ENCODE assay signal across 1 cellular context in genomic region chr17:74368341-74369152, GRCh38.
TF ChIP-seq lines count a peak whose summit lies in the region.

No MANE protein-coding gene starts in this region.

TF ChIP-seq in H1, 55 proteins besides CTCF, POLR2A, EP300 and RAD21:
- TF ChIP-seq ZNF274 (IDR thresholded peaks at IDR 0.05; ENCODE audit: borderline replicate concordance, extremely low read depth, low read length) (no peak), SIX5 (IDR thresholded peaks at IDR 0.05; ENCODE audit: low read depth, low read length) (no peak), CHD1 (IDR thresholded peaks at IDR 0.05; ENCODE audit: low read depth, low read length) (no peak), USF2 (IDR thresholded peaks at IDR 0.05; ENCODE audit: low read length) (no peak), MAX (IDR thresholded peaks at IDR 0.05) (0 out of 2 replicates have a peak, but pooled peaks have one; percentile 40), TEAD4 (IDR thresholded peaks at IDR 0.05; ENCODE audit: low read depth, low read length) (no peak)
